ENCODE assay signal across 34 cellular contexts in the genomic region with DNA sequence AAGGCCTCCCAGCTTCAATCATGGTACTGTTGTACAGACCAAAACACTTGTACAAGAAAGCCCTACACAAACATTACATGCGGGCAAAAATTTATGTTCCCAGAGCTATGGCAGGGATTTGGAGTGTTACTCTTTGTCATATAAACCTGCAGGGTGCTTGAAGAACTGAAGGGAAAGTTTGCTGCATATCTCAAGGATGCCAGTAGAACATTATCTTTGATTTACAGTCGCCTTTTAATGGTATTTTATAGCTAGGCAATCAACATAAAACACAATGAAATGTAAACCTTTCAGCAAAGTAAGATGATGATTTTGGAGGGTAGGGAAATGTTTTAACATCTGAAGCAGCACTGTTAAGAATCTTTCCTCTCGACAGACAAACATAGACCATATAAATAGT.
"Had no signal": no experiment of that assay in that cellular context is flagged by ENCODE, and none has a peak within 500 bp of the region (broad histone marks: within the 10 kb centered on the region; RNA-seq: fewer than 3 reads in every experiment).

No MANE protein-coding gene starts in this region.

- H3K27me3 ChIP-seq: adrenal gland, body of pancreas, esophagus squamous epithelium, gastroesophageal sphincter had no signal

- H3K4me1 ChIP-seq: adrenal gland, body of pancreas, gastroesophageal sphincter had no signal

- H3K9me3 Mint-ChIP-seq: activated CD4-positive, alpha-beta memory T cell treated with anti-CD3 and anti-CD28 coated beads for 36 hours; activated CD4-positive, alpha-beta T cell treated with anti-CD3 and anti-CD28 coated beads, Interleukin-2, amount 10 ng/mL, durations not matched to agents 24 days and 14 days; activated naive CD4-positive, alpha-beta T cell treated with anti-CD3 and anti-CD28 coated beads for 36 hours; activated naive CD4-positive, alpha-beta T cell treated with anti-CD3 and anti-CD28 coated beads, Interleukin-2, amount 50 U/mL, for 24 hours had no signal

- ATAC-seq: activated CD4-positive, alpha-beta T cell treated with anti-CD3 and anti-CD28 coated beads for 36 hours; activated CD8-positive, alpha-beta memory T cell treated with anti-CD3 and anti-CD28 coated beads, Interleukin-2, amount 10 ng/mL, durations not matched to agents 7 days and 5 days; activated CD8-positive, alpha-beta T cell treated with anti-CD3 and anti-CD28 coated beads, Interleukin-2, amount 10 ng/mL, durations not matched to agents 7 days and 5 days; activated naive CD8-positive, alpha-beta T cell treated with anti-CD3 and anti-CD28 coated beads, Interleukin-2, amount 50 U/mL, for 24 hours; body of pancreas; effector memory CD8-positive, alpha-beta T cell; gastroesophageal sphincter had no signal

- H3K4me3 ChIP-seq: adrenal gland, body of pancreas, esophagus squamous epithelium, gastroesophageal sphincter had no signal

- H3K27ac Mint-ChIP-seq: activated CD4-positive, alpha-beta memory T cell treated with anti-CD3 and anti-CD28 coated beads for 36 hours; activated CD4-positive, alpha-beta T cell treated with anti-CD3 and anti-CD28 coated beads for 36 hours; activated CD4-positive, alpha-beta T cell treated with anti-CD3 and anti-CD28 coated beads, Interleukin-2, amount 10 ng/mL, durations not matched to agents 24 days and 14 days; activated CD8-positive, alpha-beta memory T cell treated with anti-CD3 and anti-CD28 coated beads, Interleukin-2, amount 10 ng/mL, durations not matched to agents 7 days and 5 days; activated CD8-positive, alpha-beta T cell treated with anti-CD3 and anti-CD28 coated beads, Interleukin-2, amount 10 ng/mL, durations not matched to agents 7 days and 5 days; activated naive CD4-positive, alpha-beta T cell treated with anti-CD3 and anti-CD28 coated beads for 36 hours; activated naive CD4-positive, alpha-beta T cell treated with anti-CD3 and anti-CD28 coated beads, Interleukin-2, amount 50 U/mL, for 24 hours; activated naive CD8-positive, alpha-beta T cell treated with anti-CD3 and anti-CD28 coated beads for 36 hours; activated naive CD8-positive, alpha-beta T cell treated with anti-CD3 and anti-CD28 coated beads, Interleukin-2, amount 50 U/mL, for 24 hours; activated T-helper 1 cell treated with anti-CD3 and anti-CD28 coated beads, Interleukin-12 subunit alpha, Interleukin-12 subunit beta, Interleukin-2, Interleukin-4 antibody, amounts not matched to agents 30 ng/mL and 10 ng/mL and 1 ng/mL, durations not matched to agents 14 hours and 24 hours and 36 hours; activated T-helper 2 cell treated with anti-CD3 and anti-CD28 coated beads, Interferon-gamma antibody, Interleukin-2, Interleukin-4, amounts not matched to agents 10 μg/mL and 5 μg/mL and 100 μg/mL, durations not matched to agents 14 hours and 24 hours and 36 hours; effector memory CD8-positive, alpha-beta T cell had no signal

- H3K4me3 Mint-ChIP-seq: activated CD4-positive, alpha-beta memory T cell treated with anti-CD3 and anti-CD28 coated beads for 36 hours; activated CD4-positive, alpha-beta T cell treated with anti-CD3 and anti-CD28 coated beads for 36 hours; activated CD4-positive, alpha-beta T cell treated with anti-CD3 and anti-CD28 coated beads, Interleukin-2, amount 10 ng/mL, durations not matched to agents 24 days and 14 days; activated CD8-positive, alpha-beta memory T cell treated with anti-CD3 and anti-CD28 coated beads, Interleukin-2, amount 10 ng/mL, durations not matched to agents 7 days and 5 days; activated CD8-positive, alpha-beta T cell treated with anti-CD3 and anti-CD28 coated beads, Interleukin-2, amount 10 ng/mL, durations not matched to agents 7 days and 5 days; activated naive CD4-positive, alpha-beta T cell treated with anti-CD3 and anti-CD28 coated beads for 36 hours; activated naive CD4-positive, alpha-beta T cell treated with anti-CD3 and anti-CD28 coated beads, Interleukin-2, amount 50 U/mL, for 24 hours; activated naive CD8-positive, alpha-beta T cell treated with anti-CD3 and anti-CD28 coated beads for 36 hours; activated naive CD8-positive, alpha-beta T cell treated with anti-CD3 and anti-CD28 coated beads, Interleukin-2, amount 50 U/mL, for 24 hours; activated T-helper 1 cell treated with anti-CD3 and anti-CD28 coated beads, Interleukin-12 subunit alpha, Interleukin-12 subunit beta, Interleukin-2, Interleukin-4 antibody, amounts not matched to agents 30 ng/mL and 10 ng/mL and 1 ng/mL, durations not matched to agents 14 hours and 24 hours and 36 hours; effector memory CD8-positive, alpha-beta T cell had no signal

- H3K4me1 Mint-ChIP-seq: activated CD4-positive, alpha-beta T cell treated with anti-CD3 and anti-CD28 coated beads for 36 hours; activated CD4-positive, alpha-beta T cell treated with anti-CD3 and anti-CD28 coated beads, Interleukin-2, amount 10 ng/mL, durations not matched to agents 24 days and 14 days; activated CD8-positive, alpha-beta memory T cell treated with anti-CD3 and anti-CD28 coated beads, Interleukin-2, amount 10 ng/mL, durations not matched to agents 7 days and 5 days; activated naive CD4-positive, alpha-beta T cell treated with anti-CD3 and anti-CD28 coated beads, Interleukin-2, amount 50 U/mL, for 24 hours; activated naive CD8-positive, alpha-beta T cell treated with anti-CD3 and anti-CD28 coated beads, Interleukin-2, amount 50 U/mL, for 24 hours had no signal

- H3K27ac ChIP-seq: adrenal gland, body of pancreas, epithelial cell of prostate, esophagus squamous epithelium, gastroesophageal sphincter had no signal

- H3K36me3 Mint-ChIP-seq: activated CD4-positive, alpha-beta memory T cell treated with anti-CD3 and anti-CD28 coated beads for 36 hours; activated CD8-positive, alpha-beta memory T cell treated with anti-CD3 and anti-CD28 coated beads, Interleukin-2, amount 10 ng/mL, durations not matched to agents 7 days and 5 days; activated naive CD4-positive, alpha-beta T cell treated with anti-CD3 and anti-CD28 coated beads, Interleukin-2, amount 50 U/mL, for 24 hours; activated naive CD8-positive, alpha-beta T cell treated with anti-CD3 and anti-CD28 coated beads for 36 hours had no signal

- FAIRE-seq: colon, endometrium, endothelial cell of umbilical vein had no signal

- H3K36me3 ChIP-seq: adrenal gland, esophagus squamous epithelium, gastroesophageal sphincter had no signal

- DNase-seq: activated CD4-positive, alpha-beta memory T cell treated with anti-CD3 and anti-CD28 coated beads for 36 hours; activated CD4-positive, alpha-beta T cell treated with anti-CD3 and anti-CD28 coated beads for 36 hours; activated CD4-positive, alpha-beta T cell treated with anti-CD3 and anti-CD28 coated beads, Interleukin-2, amount 10 ng/mL, durations not matched to agents 24 days and 14 days; activated CD4-positive, CD25-positive, alpha-beta regulatory T cell; activated CD4-positive, CD25-positive, alpha-beta regulatory T cell treated with anti-CD3 and anti-CD28 coated beads, Interleukin-2, amount 50 U/mL, for 72 hours; activated CD8-positive, alpha-beta memory T cell treated with anti-CD3 and anti-CD28 coated beads, Interleukin-2, amount 10 ng/mL, durations not matched to agents 7 days and 5 days; activated CD8-positive, alpha-beta memory T cell treated with anti-CD3 and anti-CD28 coated beads, Interleukin-2, amount 50 U/mL, for 4 hours; activated CD8-positive, alpha-beta T cell treated with anti-CD3 and anti-CD28 coated beads, Interleukin-2, amount 10 ng/mL, durations not matched to agents 7 days and 5 days; activated effector memory CD4-positive, alpha-beta T cell treated with anti-CD3 and anti-CD28 coated beads, Interleukin-2, amount 50 U/mL, for 16 hours; activated naive CD4-positive, alpha-beta T cell treated with anti-CD3 and anti-CD28 coated beads for 36 hours; activated naive CD8-positive, alpha-beta T cell treated with anti-CD3 and anti-CD28 coated beads for 36 hours; activated naive CD8-positive, alpha-beta T cell treated with anti-CD3 and anti-CD28 coated beads, Interleukin-2, amount 50 U/mL, for 24 hours; activated T-cell treated with anti-CD3 and anti-CD28 coated beads, Interleukin-2, amount 50 U/mL, for 1 hour; activated T-cell treated with anti-CD3 and anti-CD28 coated beads, Interleukin-2, amount 50 U/mL, for 48 hours; adrenal gland; amygdala; aorta; body of pancreas; caudate nucleus; cortex of kidney; dermis blood vessel endothelial cell; effector CD4-positive, alpha-beta T cell; effector memory CD8-positive, alpha-beta T cell; esophagus squamous epithelium; foreskin melanocyte; T-helper 2 cell had no signal

- H3K9me3 ChIP-seq: adrenal gland, body of pancreas, esophagus squamous epithelium, gastroesophageal sphincter had no signal

- H3K27me3 Mint-ChIP-seq: activated CD4-positive, alpha-beta memory T cell treated with anti-CD3 and anti-CD28 coated beads for 36 hours; activated CD4-positive, alpha-beta T cell treated with anti-CD3 and anti-CD28 coated beads for 36 hours; activated CD4-positive, alpha-beta T cell treated with anti-CD3 and anti-CD28 coated beads, Interleukin-2, amount 10 ng/mL, durations not matched to agents 24 days and 14 days; activated CD8-positive, alpha-beta memory T cell treated with anti-CD3 and anti-CD28 coated beads, Interleukin-2, amount 10 ng/mL, durations not matched to agents 7 days and 5 days; activated naive CD8-positive, alpha-beta T cell treated with anti-CD3 and anti-CD28 coated beads for 36 hours; activated naive CD8-positive, alpha-beta T cell treated with anti-CD3 and anti-CD28 coated beads, Interleukin-2, amount 50 U/mL, for 24 hours; effector memory CD8-positive, alpha-beta T cell had no signal
